In genomic region chr11:125123947-125124633, GRCh38 we compare ENCODE assay signal across 9 cellular contexts. TPM values are rescaled to one million over a fixed set of nuclear protein-coding genes. Genes with fewer than 3 reads are reported as not detected.
DNase-seq lines count a peak whose midpoint lies in the region; ATAC-seq and TF ChIP-seq lines count a peak whose summit lies in the region.
"Had no signal": no experiment of that assay in that cellular context is flagged by ENCODE, and none has a peak within 500 bp of the region (broad histone marks: within the 10 kb centered on the region; RNA-seq: fewer than 3 reads in every experiment).

No MANE protein-coding gene starts in this region.

- DNase-seq in Ammon's horn (ENCODE audit: low spot score) (peak; percentile 63), HL-60 (ENCODE audit: low read depth in 1 of 2, low spot score in 1 of 2) (peak; percentile 58 to 85), RPMI7951 (ENCODE audit: low read depth) (peak; percentile 71), cardiac fibroblast (ENCODE audit: low read depth in 2 of 2) (peak; percentile 63 to 72), stromal cell of bone marrow (ENCODE audit: low read depth) (peak; percentile 23), NCI-H1694 (lab: John Stamatoyannopoulos, UW) (no peak)

- H3K27ac ChIP-seq in HL-60 (replicated peaks), result peak overlapping the region; percentile 70
- H3K27ac ChIP-seq in liver (ENCODE audit: low read depth in 1 of 2, low read length in 2 of 2), result peak overlapping the region; percentile 77 to 88
- H3K27ac ChIP-seq: SJSA1 had no signal

- TF ChIP-seq RAD21 in liver (IDR thresholded peaks at IDR 0.05), result peak; percentile 72 to 74

- H3K4me1 ChIP-seq in liver (ENCODE audit: control insufficient read depth in 4 of 4, insufficient read depth in 4 of 4, low read length in 3 of 4), result peaks cover 0 to 19% (median 7%) of the 10 kb centered on the region in 4 donors
- H3K4me1 ChIP-seq: SJSA1 had no signal

- no peaks in the 10 kb centered on the region for H3K36me3 ChIP-seq in liver (ENCODE audit: control insufficient read depth in 4 of 4, insufficient read depth in 3 of 4, low read depth in 1 of 4, low read length in 3 of 4)
- H3K36me3 ChIP-seq: SJSA1 had no signal

- no peaks in the 10 kb centered on the region for H3K27me3 ChIP-seq in HL-60 (ENCODE audit: insufficient read depth, poor library complexity, severe bottlenecking)
- no peaks in the 10 kb centered on the region for H3K27me3 ChIP-seq in liver (ENCODE audit: control insufficient read depth in 4 of 4, insufficient read depth in 4 of 4, low read length in 3 of 4)
- H3K27me3 ChIP-seq: SJSA1 had no signal

- WGBS in liver, result 44% methylated on average over 10 of the region's 10 CpGs

- TF ChIP-seq CTCF in HL-60 (IDR thresholded peaks at IDR 0.05; ENCODE audit: insufficient read depth, low read length) (peak; percentile 73), cardiac fibroblast (IDR thresholded peaks at IDR 0.05; ENCODE audit: low read depth, low read length) (peak; percentile 55), liver (IDR thresholded peaks at IDR 0.05; ENCODE audit: low read depth, low read length, missing input control) (peak; percentile 52)

- H3K4me3 ChIP-seq in HL-60 (replicated peaks; ENCODE audit: insufficient read depth, low read length) (peak overlapping the region; percentile 10; the same call in 1 of the 2 replicates), cardiac fibroblast (replicated peaks in 1 of 2; ENCODE audit: low read depth in 2 of 2, low read length in 2 of 2) (no peak overlapping the region), liver (ENCODE audit: low read depth in 1 of 3, low read length in 3 of 3) (peak overlapping the region; percentile 15 to 57 (median 51))
- H3K4me3 ChIP-seq: SJSA1 had no signal

- H3K9ac ChIP-seq in liver (ENCODE audit: low read depth in 1 of 2, low read length in 2 of 2), result peak overlapping the region in 1 of 2 donors; percentile 82

- ATAC-seq in GM18867 (IDR thresholded peaks at IDR 0.05; ENCODE audit: unreplicated experiment), result peak; percentile 94

- no peaks in the 10 kb centered on the region for H3K9me3 ChIP-seq in liver (ENCODE audit: control insufficient read depth in 4 of 4, low read length in 3 of 4)
- H3K9me3 ChIP-seq: SJSA1 had no signal

TF ChIP-seq in liver, 16 proteins besides CTCF, POLR2A, EP300 and RAD21:
- TF ChIP-seq YY1 (IDR thresholded peaks at IDR 0.05) (peak; percentile 17), REST (IDR thresholded peaks at IDR 0.05) (peak; percentile 38), JUND (IDR thresholded peaks at IDR 0.05) (peak in 1 of 2 donors; percentile 21), EGR1 (IDR thresholded peaks at IDR 0.05; ENCODE audit: low read depth in 2 of 2) (no peak), HNF4A (conservative IDR thresholded peaks at IDR 0.05) (peak in 1 of 2 donors; percentile 60), GABPA (IDR thresholded peaks at IDR 0.05 in 1 of 2, conservative IDR thresholded peaks at IDR 0.05 in 1 of 2) (peak in 1 of 2 donors; percentile 69)

RNA-seq across cellular contexts. Expression of gene TMEM218, which starts 12.7 kb away (rescaled TPM):
- total RNA-seq in RPMI7951 (2014; rRNA removed; shearing (Covaris generic)), result 37.2 and 38.0 TPM in 2 replicates
- 10 to 100 TPM; 11.1 to 13.4 TPM for total RNA-seq in liver
- 10 to 100 TPM; 14.7 to 16.4 TPM for polyA plus RNA-seq in liver

RNA-seq across cellular contexts. Expression of gene PKNOX2, which starts 40.5 kb away (rescaled TPM):
- total RNA-seq in RPMI7951 (2014; rRNA removed; shearing (Covaris generic)), result 2.1 and 2.8 TPM in 2 replicates
- under 1 TPM; 0.23 to 0.25 TPM for total RNA-seq in liver
- polyA plus RNA-seq in liver, result under 1 TPM; 0.14 to 0.29 TPM
- total RNA-seq: SJSA1 had no signal

Comparison
In these comparisons a context has a peak if more than half of its experiments do, and no peak if none do; other contexts are left out.
1. H3K4me3 ChIP-seq: peak in HL-60 (single experiment) and liver (3 of 3); none in cardiac fibroblast (0 of 2).
2. Peak in every context shown above with its lines, with median percentiles within 50 percentile points of each other: CTCF ChIP-seq.